ENCODE assay signal across 9 cellular contexts in genomic region chr1:198165927-198166647, GRCh38. TPM values are rescaled to one million over a fixed set of nuclear protein-coding genes. Genes with fewer than 3 reads are reported as not detected.
DNase-seq lines count a peak whose midpoint lies in the region; ATAC-seq and TF ChIP-seq lines count a peak whose summit lies in the region.
"Had no signal": no experiment of that assay in that cellular context is flagged by ENCODE, and none has a peak within 500 bp of the region (broad histone marks: within the 10 kb centered on the region; RNA-seq: fewer than 3 reads in every experiment).

No MANE protein-coding gene starts in this region.

- H3K27ac Mint-ChIP-seq in activated CD8-positive, alpha-beta memory T cell treated with anti-CD3 and anti-CD28 coated beads, Interleukin-2, amount 10 ng/mL, durations not matched to agents 7 days and 5 days = peak overlapping the region; percentile 87
- H3K27ac Mint-ChIP-seq in activated naive CD8-positive, alpha-beta T cell = peak overlapping the region; percentile 99
- peak overlapping the region; percentile 89 for H3K27ac Mint-ChIP-seq in stimulated activated effector memory CD8-positive, alpha-beta T cell treated with anti-CD3 and anti-CD28 coated beads, Interleukin-12 subunit alpha, Interleukin-12 subunit beta, amount 100 ng/mL, for 72 hours

- H3K4me3 Mint-ChIP-seq in activated CD8-positive, alpha-beta memory T cell treated with anti-CD3 and anti-CD28 coated beads, Interleukin-2, amount 10 ng/mL, durations not matched to agents 7 days and 5 days = peak overlapping the region; percentile 62
- H3K4me3 Mint-ChIP-seq in activated naive CD8-positive, alpha-beta T cell = peak overlapping the region; percentile 81
- peak overlapping the region; percentile 72 for H3K4me3 Mint-ChIP-seq in stimulated activated effector memory CD8-positive, alpha-beta T cell treated with anti-CD3 and anti-CD28 coated beads, Interleukin-12 subunit alpha, Interleukin-12 subunit beta, amount 100 ng/mL, for 72 hours

- H3K4me1 Mint-ChIP-seq in activated CD8-positive, alpha-beta memory T cell treated with anti-CD3 and anti-CD28 coated beads, Interleukin-2, amount 10 ng/mL, durations not matched to agents 7 days and 5 days = peaks cover 85% of the 10 kb centered on the region
- peaks cover 92% of the 10 kb centered on the region for H3K4me1 Mint-ChIP-seq in activated naive CD8-positive, alpha-beta T cell (ENCODE audit: low read depth)
- peaks cover 77% of the 10 kb centered on the region for H3K4me1 Mint-ChIP-seq in stimulated activated effector memory CD8-positive, alpha-beta T cell treated with anti-CD3 and anti-CD28 coated beads, Interleukin-12 subunit alpha, Interleukin-12 subunit beta, amount 100 ng/mL, for 72 hours

- H3K9me3 Mint-ChIP-seq in activated CD8-positive, alpha-beta memory T cell treated with anti-CD3 and anti-CD28 coated beads, Interleukin-2, amount 10 ng/mL, durations not matched to agents 7 days and 5 days (ENCODE audit: low read depth) = no peaks in the 10 kb centered on the region
- no peaks in the 10 kb centered on the region for H3K9me3 Mint-ChIP-seq in activated naive CD8-positive, alpha-beta T cell (ENCODE audit: low read depth)
- no peaks in the 10 kb centered on the region for H3K9me3 Mint-ChIP-seq in stimulated activated effector memory CD8-positive, alpha-beta T cell treated with anti-CD3 and anti-CD28 coated beads, Interleukin-12 subunit alpha, Interleukin-12 subunit beta, amount 100 ng/mL, for 72 hours

- no peak for TF ChIP-seq CTCF in GM13976 (IDR thresholded peaks at IDR 0.05; ENCODE audit: borderline replicate concordance, control extremely low read depth, extremely low read depth, insufficient read depth, missing control alignments)

- ATAC-seq in activated CD8-positive, alpha-beta memory T cell treated with anti-CD3 and anti-CD28 coated beads, Interleukin-2, amount 10 ng/mL, durations not matched to agents 7 days and 5 days = peak; percentile 54
- ATAC-seq in HG02970 (IDR thresholded peaks at IDR 0.05; ENCODE audit: low FRiP score, unreplicated experiment) = peak; percentile 46
- peak; percentile 70 for ATAC-seq in stimulated activated effector memory CD8-positive, alpha-beta T cell treated with anti-CD3 and anti-CD28 coated beads, Interleukin-12 subunit alpha, Interleukin-12 subunit beta, amount 100 ng/mL, for 72 hours

- peaks cover 10% of the 10 kb centered on the region for H3K36me3 Mint-ChIP-seq in activated CD8-positive, alpha-beta memory T cell treated with anti-CD3 and anti-CD28 coated beads, Interleukin-2, amount 10 ng/mL, durations not matched to agents 7 days and 5 days
- H3K36me3 Mint-ChIP-seq in activated naive CD8-positive, alpha-beta T cell = peaks cover 11% of the 10 kb centered on the region
- H3K36me3 Mint-ChIP-seq in stimulated activated effector memory CD8-positive, alpha-beta T cell treated with anti-CD3 and anti-CD28 coated beads, Interleukin-12 subunit alpha, Interleukin-12 subunit beta, amount 100 ng/mL, for 72 hours = peaks cover 17% of the 10 kb centered on the region

- H3K27me3 Mint-ChIP-seq in activated CD8-positive, alpha-beta memory T cell treated with anti-CD3 and anti-CD28 coated beads, Interleukin-2, amount 10 ng/mL, durations not matched to agents 7 days and 5 days = no peaks in the 10 kb centered on the region
- no peaks in the 10 kb centered on the region for H3K27me3 Mint-ChIP-seq in activated naive CD8-positive, alpha-beta T cell

- CTCF ChIA-PET in activated CD8-positive, alpha-beta memory T cell treated with anti-CD3 and anti-CD28 coated beads, Interleukin-2, amount 10 ng/mL, durations not matched to agents 7 days and 5 days (lab: Charles Lee) = interaction anchor here (1.0 to 2.1 kb wide), 3 partner anchors 8 to 11 kb away, joined by 4 to 9 read pairs (median 8); partner anchors contain the start of gene NEK7

- no peak for DNase-seq in activated CD8-positive, alpha-beta memory T cell treated with anti-CD3 and anti-CD28 coated beads, Interleukin-2, amount 10 ng/mL, durations not matched to agents 7 days and 5 days
- no peak for DNase-seq in activated CD8-positive, alpha-beta memory T cell treated with anti-CD3 and anti-CD28 coated beads, Interleukin-2, amount 50 U/mL, for 4 hours
- DNase-seq in stimulated activated effector memory CD8-positive, alpha-beta T cell treated with anti-CD3 and anti-CD28 coated beads, Interleukin-12 subunit alpha, Interleukin-12 subunit beta, amount 100 ng/mL, for 72 hours (ENCODE audit: low spot score in 2 of 2) = no peak
- DNase-seq in GM13976 (ENCODE audit: low spot score) = no peak
- DNase-seq in COLO829 (ENCODE audit: low spot score) = no peak
- no peak for DNase-seq in COR-L47 (lab: John Stamatoyannopoulos, UW)
- DNase-seq: NCI-H1436 treated with DMSO at 0.1 percent for 48 hours had no signal

- in situ Hi-C loops in GM13976 (cut with MboI; ENCODE audit: low sequenced_read_pairs, unreplicated experiment) = loop anchor here (25.0 kb wide), 1 partner anchor 471 kb away; the partner anchor contains the start of gene PTPRC

RNA-seq across cellular contexts. Expression of gene NEK7, which starts 9.3 kb away (rescaled TPM):
- 10 to 100 TPM; 71.4 to 77.4 TPM for total RNA-seq in activated CD8-positive, alpha-beta memory T cell treated with anti-CD3 and anti-CD28 coated beads, Interleukin-2, amount 10 ng/mL, durations not matched to agents 7 days and 5 days
